1 cellular context compared by ENCODE assay signal in genomic region chr10:122863216-122863615, GRCh38.
TF ChIP-seq lines count a peak whose summit lies in the region.

No MANE protein-coding gene starts in this region.

TF ChIP-seq in IMR-90, 13 proteins besides CTCF, POLR2A, EP300 and RAD21:
- TF ChIP-seq MAZ (IDR thresholded peaks at IDR 0.05; ENCODE audit: borderline replicate concordance, low read depth, low read length) (no peak), CHD1 (IDR thresholded peaks at IDR 0.05; ENCODE audit: low read depth, low read length) (no peak), RFX5 (IDR thresholded peaks at IDR 0.05; ENCODE audit: low read depth, low read length) (no peak), ELK1 (IDR thresholded peaks at IDR 0.05; ENCODE audit: borderline replicate concordance, low read depth, low read length) (no peak), FOS (IDR thresholded peaks at IDR 0.05; ENCODE audit: low read depth, low read length) (no peak), CEBPB (IDR thresholded peaks at IDR 0.05; ENCODE audit: low read depth, low read length) (no peak), USF2 (IDR thresholded peaks at IDR 0.05; ENCODE audit: low read depth, low read length) (no peak), NFE2L2 (IDR thresholded peaks at IDR 0.05; ENCODE audit: low read depth, low read length) (no peak), BHLHE40 (IDR thresholded peaks at IDR 0.05; ENCODE audit: low read depth, low read length) (no peak), SMC3 (IDR thresholded peaks at IDR 0.05; ENCODE audit: low read depth, low read length) (no peak), RCOR1 (IDR thresholded peaks at IDR 0.05; ENCODE audit: insufficient replicate concordance, low read length) (no peak), MXI1 (IDR thresholded peaks at IDR 0.05; ENCODE audit: borderline replicate concordance, low read depth, low read length) (no peak)
